In the genomic region with DNA sequence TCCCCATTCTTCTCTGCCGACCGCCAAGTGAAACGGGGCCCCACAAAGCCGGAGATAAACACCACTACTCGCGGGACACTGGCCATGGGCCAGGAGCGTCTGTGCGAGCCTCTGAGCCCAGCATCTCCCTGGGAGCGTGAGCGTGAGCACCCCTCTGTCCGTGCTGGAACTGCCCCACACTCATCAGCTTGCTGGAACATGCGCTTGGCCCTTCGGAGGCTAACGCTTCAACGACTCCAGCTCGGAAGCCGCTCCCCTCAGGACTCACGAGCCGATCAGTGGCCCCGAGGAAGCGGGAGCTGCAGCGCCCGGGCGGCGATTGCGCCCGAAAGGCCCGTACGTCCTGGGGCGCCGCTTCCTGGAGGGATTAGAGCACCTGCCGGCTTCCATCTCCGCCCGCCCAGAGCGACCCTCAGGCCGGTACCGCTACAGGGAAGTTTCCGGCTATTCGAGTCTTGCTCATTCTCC, we compare ENCODE assay signal across 7 cellular contexts. TPM values are rescaled to one million over a fixed set of nuclear protein-coding genes. Genes with fewer than 3 reads are reported as not detected.
DNase-seq lines count a peak whose midpoint lies in the region; ATAC-seq and TF ChIP-seq lines count a peak whose summit lies in the region.

No MANE protein-coding gene starts in this region.

- no peak overlapping the region for H4K5ac ChIP-seq in mesendoderm (ENCODE audit: low read length)

- H3K9ac ChIP-seq in mesendoderm (ENCODE audit: low read length) = no peak overlapping the region

- no peak overlapping the region for H3K18ac ChIP-seq in mesendoderm (ENCODE audit: low read length)

- TF ChIP-seq CTCF in GM10266 (IDR thresholded peaks at IDR 0.05; ENCODE audit: control insufficient read depth, insufficient read depth, low read depth, missing control alignments) (no peak), Panc1 (IDR thresholded peaks at IDR 0.05) (no peak), uterus (IDR thresholded peaks at IDR 0.05) (no peak)

- H3K4me1 ChIP-seq in Panc1 (ENCODE audit: control insufficient read depth, insufficient read depth, low read length) = peaks cover 16% of the 10 kb centered on the region
- H3K4me1 ChIP-seq in effector memory CD4-positive, alpha-beta T cell (ENCODE audit: control insufficient read depth, insufficient read depth, low read length, poor library complexity, severe bottlenecking) = peaks cover 18% of the 10 kb centered on the region
- no peaks in the 10 kb centered on the region for H3K4me1 ChIP-seq in mesendoderm (ENCODE audit: control insufficient read depth, low read depth, low read length)
- peaks cover 0 to 12% of the 10 kb centered on the region in 2 donors for H3K4me1 ChIP-seq in uterus

- BruUV-seq in Panc1 (replicated peaks; lab: Mats Ljungman, UMichigan) = no TSS peak

- H3K27me3 ChIP-seq in Panc1 (ENCODE audit: control insufficient read depth, insufficient read depth, low read length) = peaks cover 6% of the 10 kb centered on the region; the same call in 1 of the 2 replicates
- peaks cover 11% of the 10 kb centered on the region for H3K27me3 ChIP-seq in effector memory CD4-positive, alpha-beta T cell (replicated peaks; ENCODE audit: control insufficient read depth, insufficient read depth, low read length, poor library complexity, severe bottlenecking)
- peaks cover 14% of the 10 kb centered on the region for H3K27me3 ChIP-seq in mesendoderm (ENCODE audit: insufficient read depth, low read length, poor library complexity)
- no peaks in the 10 kb centered on the region for H3K27me3 ChIP-seq in uterus

- H4K8ac ChIP-seq in mesendoderm (ENCODE audit: low read depth, low read length) = no peak overlapping the region

- no peak overlapping the region for H3K4ac ChIP-seq in mesendoderm (ENCODE audit: low read depth, low read length)

- ATAC-seq in Panc1 = no peak

- no peaks in the 10 kb centered on the region for H3K79me1 ChIP-seq in mesendoderm (ENCODE audit: low read length)

- H2AK5ac ChIP-seq in mesendoderm (ENCODE audit: low read length) = no peak overlapping the region

- no peak overlapping the region for H2BK15ac ChIP-seq in mesendoderm (replicated peaks; ENCODE audit: low read depth)

- no CpG with 5 or more reads among the region's 39 CpGs for whole genome bisulfite sequencing in mesendoderm (ENCODE audit: extremely low coverage, insufficient coverage, low lambda C conversion rate)

- H3K4me2 ChIP-seq in mesendoderm (ENCODE audit: low read length) = peak overlapping the region; percentile 67

- TF ChIP-seq POLR2A in uterus (IDR thresholded peaks at IDR 0.05) = no peak

- H3K36me3 ChIP-seq in Panc1 (ENCODE audit: control insufficient read depth, insufficient read depth, low read length) (no peaks in the 10 kb centered on the region), mesendoderm (ENCODE audit: control insufficient read depth, insufficient read depth, low read length) (no peaks in the 10 kb centered on the region), uterus (no peaks in the 10 kb centered on the region)
- no peaks in the 10 kb centered on the region for H3K36me3 ChIP-seq in effector memory CD4-positive, alpha-beta T cell (ENCODE audit: control insufficient read depth, insufficient read depth, low read length)

- no peaks in the 10 kb centered on the region for H3K79me2 ChIP-seq in mesendoderm (ENCODE audit: control insufficient read depth, insufficient read depth, low read length)

- in situ Hi-C loops in Panc1 (cut with HindIII; ENCODE audit: low pct_unique_long_range_greater_than_20kb, low sequenced_read_pairs) = no loop called here

- CTCF ChIA-PET in Panc1 (lab: Charles Lee) = interaction anchor here (0.6 to 1.1 kb wide), 3 partner anchors 119 to 902 kb away, joined by 3 to 5 read pairs (median 4); no protein-coding TSS in a partner anchor

- H3K27ac ChIP-seq in Panc1 (ENCODE audit: low read length) = no peak overlapping the region
- H3K27ac ChIP-seq in effector memory CD4-positive, alpha-beta T cell (ENCODE audit: insufficient read depth, low read length, poor library complexity, severe bottlenecking) = no peak overlapping the region
- no peak overlapping the region for H3K27ac ChIP-seq in mesendoderm (ENCODE audit: low read depth, low read length)
- H3K27ac ChIP-seq in uterus = no peak overlapping the region

- H3K9me3 ChIP-seq in Panc1 (ENCODE audit: control insufficient read depth, insufficient read depth, low read depth, low read length) = no peaks in the 10 kb centered on the region
- H3K9me3 ChIP-seq in effector memory CD4-positive, alpha-beta T cell (ENCODE audit: control insufficient read depth, low read length) = no peaks in the 10 kb centered on the region
- no peaks in the 10 kb centered on the region for H3K9me3 ChIP-seq in uterus

- H2BK5ac ChIP-seq in mesendoderm (ENCODE audit: low read length) = no peak overlapping the region

- H3K56ac ChIP-seq in mesendoderm (ENCODE audit: low read length) = peak overlapping the region; percentile 5

- no peak overlapping the region for H3K23ac ChIP-seq in mesendoderm (ENCODE audit: low read length)

- POLR2A ChIA-PET in Panc1 (lab: Charles Lee) = no interaction called here

- peak; percentile 27 for DNase-seq in GM10266 (ENCODE audit: extremely low spot score)
- DNase-seq in Panc1 (ENCODE audit: low read depth, low spot score) = no peak
- no peak for DNase-seq in effector memory CD4-positive, alpha-beta T cell
- peak; percentile 33 for DNase-seq in mesendoderm
- peak in 1 of 2 donors; percentile 28 for DNase-seq in uterus
- DNase-seq in activated gamma-delta T cell treated with Interleukin-2 at 50 U/mL for 16 hours = no peak
- DNase-seq in central memory CD4-positive, alpha-beta T cell = no peak

- no peak overlapping the region for H2BK120ac ChIP-seq in mesendoderm (ENCODE audit: low read depth, low read length)

- H3K4me3 ChIP-seq in Panc1 (ENCODE audit: low read depth in 2 of 2, low read length in 2 of 2) (peak overlapping the region; percentile 51 to 68), mesendoderm (ENCODE audit: low read length) (no peak overlapping the region), uterus (peak overlapping the region; percentile 31 to 49)
- H3K4me3 ChIP-seq in effector memory CD4-positive, alpha-beta T cell (ENCODE audit: insufficient read depth, low read depth, low read length, poor library complexity, severe bottlenecking) = peak overlapping the region; percentile 66

- intact Hi-C loops in Panc1 (cut with micrococcal nuclease; ENCODE audit: unreplicated experiment) (loop anchor here (5.0 kb wide), 1 partner anchor 135 kb away; no protein-coding TSS in a partner anchor), uterus (cut with DNase I; ENCODE audit: low total_unique reads) (loop anchor here (10.0 kb wide), 1 partner anchor 118 kb away; no protein-coding TSS in a partner anchor)

RNA-seq across cellular contexts. Expression of a gene that starts 1.2 kb away (rescaled TPM):
- total RNA-seq in Panc1 (2021; ENCODE audit: unreplicated experiment) = 0.64 TPM
- polyA plus RNA-seq in Panc1 (2012; ENCODE audit: insufficient read length) = 0.50 TPM
- 0.48 TPM for polyA plus RNA-seq in mesendoderm (2013, experiment 1 of 2)
- 0.55 TPM for polyA plus RNA-seq in mesendoderm (2013, experiment 2 of 2)
- 1 to 10 TPM in 1 of 4 donors, under 1 TPM in 1, not detected in 2; 0.67 to 1.1 TPM for total RNA-seq in uterus

Comparison
In these comparisons a context has a peak if more than half of its experiments do, and no peak if none do; other contexts are left out.
1. DNase-seq: peak in GM10266 (single experiment) and mesendoderm (single experiment); none in Panc1 (single experiment), effector memory CD4-positive, alpha-beta T cell (0 of 3), activated gamma-delta T cell treated with Interleukin-2 at 50 U/mL for 16 hours (single experiment) and central memory CD4-positive, alpha-beta T cell (single experiment).